9 cellular contexts compared by ENCODE assay signal in the genomic region with DNA sequence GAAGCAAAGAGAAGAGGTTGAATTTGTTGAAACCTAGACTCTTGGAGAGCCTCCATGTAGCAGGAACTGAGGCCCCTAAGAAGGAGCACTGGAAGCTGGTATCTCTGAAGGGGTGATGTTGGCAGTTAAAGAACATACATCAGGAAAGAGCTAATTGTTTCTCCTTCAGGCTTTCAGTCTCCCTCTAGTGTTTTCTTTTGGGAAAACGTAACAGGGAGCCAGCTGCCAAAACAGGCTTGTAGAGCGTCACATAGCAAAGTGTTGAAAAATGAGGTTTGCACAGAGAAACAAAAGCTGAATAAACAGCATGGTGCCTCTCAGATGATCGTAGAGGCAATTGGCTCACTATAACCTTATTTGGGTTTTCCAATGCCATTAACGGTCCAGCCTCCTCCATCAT. TPM values are rescaled to one million over a fixed set of nuclear protein-coding genes. Genes with fewer than 3 reads are reported as not detected.
DNase-seq lines count a peak whose midpoint lies in the region; ATAC-seq, FAIRE-seq and TF ChIP-seq lines count a peak whose summit lies in the region.
"Had no signal": no experiment of that assay in that cellular context is flagged by ENCODE, and none has a peak within 500 bp of the region (broad histone marks: within the 10 kb centered on the region; RNA-seq: fewer than 3 reads in every experiment).

No MANE protein-coding gene starts in this region.

- no peak for TF ChIP-seq POLR2A in A549 (IDR thresholded peaks at IDR 0.05; ENCODE audit: low read length)

- H3K4me3 ChIP-seq in A549 (no peak overlapping the region), GM06990 (replicated peaks; ENCODE audit: low read depth, low read length) (no peak overlapping the region), NT2/D1 (ENCODE audit: insufficient read length, low read depth) (no peak overlapping the region), fibroblast of the aortic adventitia (ENCODE audit: low read depth, low read length) (no peak overlapping the region), aorta (ENCODE audit: low read length in 2 of 2) (no peak overlapping the region)
- H3K4me3 ChIP-seq: GM12878 had no signal

- DNase-seq in A549 (ENCODE audit: low read depth in 1 of 2, low spot score in 1 of 2) (peak in 1 of 2 experiments; percentile 38), GM06990 (ENCODE audit: extremely low read depth, insufficient read length) (no peak), NT2/D1 (ENCODE audit: low read depth, low spot score) (peak; percentile 23), fibroblast of the aortic adventitia (ENCODE audit: low read depth) (peak; percentile 7), GM10266 (ENCODE audit: extremely low spot score) (no peak), aorta (no peak), 8988T (no peak), NCI-H526 treated with DMSO at 0.1 percent for 48 hours (lab: John Stamatoyannopoulos, UW) (no peak)

- no peak overlapping the region for H3K4me2 ChIP-seq in A549

- POLR2A ChIA-PET in A549 (lab: Yijun Ruan, JAX), result interaction anchor here (0.9 to 1.0 kb wide), 2 partner anchors 47 to 58 kb away, joined by 3 read pairs; a partner anchor contains a TSS

- 7% methylated on average over 4 of the region's 4 CpGs for WGBS in A549 (ENCODE audit: missing lambda C conversion rate)
- 3 to 10% methylated on average over 4 of the region's 4 CpGs for WGBS in aorta, 2 donors

- peak; percentile 20 to 27; a peak in 2 of 5 replicates for TF ChIP-seq RAD21 in A549 (conservative IDR thresholded peaks at IDR 0.05 in 1 of 2, IDR thresholded peaks at IDR 0.05 in 1 of 2)

- no peak overlapping the region for H3K9ac ChIP-seq in NT2/D1 (ENCODE audit: insufficient read length, low read depth)

- intact Hi-C loops in aorta (cut with DNase I), result no loop called here

- H3K27me3 ChIP-seq in GM06990 (replicated peaks; ENCODE audit: control insufficient read depth, insufficient read depth, low read length), result no peaks in the 10 kb centered on the region
- no peaks in the 10 kb centered on the region for H3K27me3 ChIP-seq in NT2/D1 (ENCODE audit: insufficient read depth, insufficient read length)
- H3K27me3 ChIP-seq in aorta (ENCODE audit: control insufficient read depth in 1 of 2, insufficient read depth in 2 of 2, low read length in 1 of 2), result no peaks in the 10 kb centered on the region

- H3K36me3 ChIP-seq in GM06990 (ENCODE audit: control insufficient read depth, insufficient read depth, low read length), result no peaks in the 10 kb centered on the region
- no peaks in the 10 kb centered on the region for H3K36me3 ChIP-seq in NT2/D1 (ENCODE audit: insufficient read depth, insufficient read length, low read length)
- no peaks in the 10 kb centered on the region for H3K36me3 ChIP-seq in aorta (ENCODE audit: control insufficient read depth in 1 of 2, insufficient read depth in 2 of 2, low read length in 1 of 2)

- TF ChIP-seq EP300 in A549 (IDR thresholded peaks at IDR 0.05), result no peak

- no peak for FAIRE-seq in A549 (lab: Jason Lieb, UNC)
- FAIRE-seq: GM12878 had no signal

- TF ChIP-seq CTCF in A549 (IDR thresholded peaks at IDR 0.05) (peak; percentile 28; the same call in 2 of the 3 replicates), GM06990 (IDR thresholded peaks at IDR 0.05; ENCODE audit: insufficient read depth, low read length, poor library complexity, severe bottlenecking) (peak; percentile 21), fibroblast of the aortic adventitia (IDR thresholded peaks at IDR 0.05; ENCODE audit: insufficient read depth, low read length) (peak; percentile 29), GM10266 (IDR thresholded peaks at IDR 0.05; ENCODE audit: control insufficient read depth, insufficient read depth, low read depth, missing control alignments) (no peak)

- peak; percentile 52 to 71; a peak in 4 of 6 replicates for ATAC-seq in A549
- ATAC-seq in aorta (ENCODE audit: low FRiP score), result no peak
- ATAC-seq: GM12878 had no signal

- H3K27ac ChIP-seq in A549, result no peak overlapping the region
- H3K27ac ChIP-seq in aorta (ENCODE audit: low read depth in 1 of 2, low read length in 2 of 2), result no peak overlapping the region

- H3K9me3 ChIP-seq in A549, result no peaks in the 10 kb centered on the region
- no peaks in the 10 kb centered on the region for H3K9me3 ChIP-seq in NT2/D1 (ENCODE audit: insufficient read depth, low read length)
- H3K9me3 ChIP-seq in aorta (ENCODE audit: control insufficient read depth, low read length), result no peaks in the 10 kb centered on the region

- H3K4me1 ChIP-seq in A549 (no peaks in the 10 kb centered on the region), NT2/D1 (ENCODE audit: insufficient read depth, insufficient read length) (no peaks in the 10 kb centered on the region), aorta (ENCODE audit: control insufficient read depth in 1 of 2, insufficient read depth in 2 of 2, low read length in 2 of 2) (no peaks in the 10 kb centered on the region)

- CTCF ChIA-PET in A549 (lab: Yijun Ruan, JAX), result interaction anchor here (0.7 to 3.4 kb wide), 6 partner anchors 27 to 200 kb away, joined by 3 to 9 read pairs (median 4); no protein-coding TSS in a partner anchor

TF ChIP-seq in A549, 52 proteins besides CTCF, POLR2A, EP300 and RAD21:
- no peak for TF ChIP-seq HOXB13 (CRISPR knock-in tag; IDR thresholded peaks at IDR 0.05; ENCODE audit: low read depth)
- TF ChIP-seq SMC3 (IDR thresholded peaks at IDR 0.05), result 0 out of 3 replicates have a peak, but pooled peaks have one; percentile 30
TF ChIP-seq in A549: peak in this region for 1.

RNA-seq across cellular contexts. Expression of a gene that starts 46.9 kb away (rescaled TPM):
- polyA plus RNA-seq in A549 (2011; rRNA removed), result 185 and 189 TPM in 2 replicates
- polyA plus RNA-seq in A549 (2012; cell fraction: cytosol; rRNA removed), result 19.8 and 27.2 TPM in 2 replicates
- 24.2 and 35.9 TPM in 2 replicates for polyA plus RNA-seq in A549 (2012; cell fraction: nucleus; rRNA removed)
- polyA plus RNA-seq in A549 (2017; fragmentation: RNase III; extraction: RNeasy Plus Mini Kit Qiagen cat#74134 plus additional on column Dnase treatment), result 62.8 to 75.5 TPM (median 70.3 TPM) in 3 replicates
- polyA minus RNA-seq in A549 (2011; rRNA and poly(A)+ RNA removed), result 86.8 and 95.2 TPM in 2 replicates
- total RNA-seq in fibroblast of the aortic adventitia (ENCODE audit: low replicate concordance), result 119 and 238 TPM in 2 replicates
- 100 to 1,000 TPM in 1 of 2 donors, 10 to 100 TPM in 1; 88.7 to 113 TPM for total RNA-seq in aorta
- polyA plus RNA-seq in aorta, result 10 to 100 TPM; 10.9 to 19.8 TPM

Comparison
In these comparisons a context has a peak if more than half of its experiments do, and no peak if none do; other contexts are left out.
1. DNase-seq: peak in NT2/D1 (single experiment) and fibroblast of the aortic adventitia (single experiment); none in GM06990 (single experiment), GM10266 (single experiment), aorta (0 of 2), 8988T (single experiment) and NCI-H526 treated with DMSO at 0.1 percent for 48 hours (single experiment).